Comparison of ENCODE assay signal across 1 cellular context in the genomic region with DNA sequence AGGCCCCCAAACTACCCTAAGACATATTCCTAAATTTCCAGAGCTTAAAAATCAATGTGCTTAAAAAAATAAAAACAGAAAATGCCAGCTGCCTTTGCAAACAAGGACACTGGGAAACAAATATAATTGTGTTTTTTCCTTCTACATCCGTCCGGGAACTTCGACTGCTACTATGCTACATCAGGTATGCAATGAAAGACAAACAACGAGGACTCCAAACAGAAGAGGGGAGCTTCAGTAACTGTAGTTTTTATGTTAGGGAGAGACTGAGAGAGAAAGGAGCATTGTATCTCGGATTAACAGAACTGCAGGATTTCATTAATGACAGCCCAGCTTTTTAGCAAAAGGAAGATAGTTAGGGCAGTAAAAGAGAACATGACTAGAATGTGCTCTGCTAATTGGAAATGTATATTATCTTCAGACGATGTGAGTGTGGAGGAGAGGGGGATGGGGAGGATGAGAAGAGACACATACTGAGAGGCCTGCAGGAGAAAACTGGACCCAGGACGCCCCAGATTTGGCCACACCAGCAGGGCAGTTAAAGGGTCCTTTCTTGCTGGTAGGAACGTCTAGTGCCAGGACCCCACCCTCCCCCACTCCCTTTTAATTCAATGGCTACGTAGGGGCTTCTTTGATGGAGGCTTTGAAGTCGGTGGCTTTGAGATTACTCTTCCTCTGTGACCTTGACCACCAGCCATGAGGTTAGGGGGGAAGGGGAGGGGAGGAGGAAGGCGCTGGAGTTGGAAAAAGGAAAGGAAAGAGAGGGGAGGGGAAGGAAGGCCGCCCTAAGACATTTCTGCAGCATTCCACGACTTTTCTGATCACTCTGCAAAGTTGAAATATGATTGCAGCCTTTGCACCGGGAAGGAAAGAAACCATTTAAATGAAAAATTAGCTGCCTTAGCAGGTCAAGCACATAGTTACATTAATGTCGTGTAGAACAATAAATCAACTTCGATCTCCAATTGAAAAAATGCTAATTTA.
TF ChIP-seq lines count a peak whose summit lies in the region.

No MANE protein-coding gene starts in this region.

TF ChIP-seq in SK-N-SH treated with all-trans-retinoic acid at 6 μM for 48 hours, 23 proteins besides CTCF, POLR2A, EP300 and RAD21 (continued from another document):
- TF ChIP-seq, protein P1, sequence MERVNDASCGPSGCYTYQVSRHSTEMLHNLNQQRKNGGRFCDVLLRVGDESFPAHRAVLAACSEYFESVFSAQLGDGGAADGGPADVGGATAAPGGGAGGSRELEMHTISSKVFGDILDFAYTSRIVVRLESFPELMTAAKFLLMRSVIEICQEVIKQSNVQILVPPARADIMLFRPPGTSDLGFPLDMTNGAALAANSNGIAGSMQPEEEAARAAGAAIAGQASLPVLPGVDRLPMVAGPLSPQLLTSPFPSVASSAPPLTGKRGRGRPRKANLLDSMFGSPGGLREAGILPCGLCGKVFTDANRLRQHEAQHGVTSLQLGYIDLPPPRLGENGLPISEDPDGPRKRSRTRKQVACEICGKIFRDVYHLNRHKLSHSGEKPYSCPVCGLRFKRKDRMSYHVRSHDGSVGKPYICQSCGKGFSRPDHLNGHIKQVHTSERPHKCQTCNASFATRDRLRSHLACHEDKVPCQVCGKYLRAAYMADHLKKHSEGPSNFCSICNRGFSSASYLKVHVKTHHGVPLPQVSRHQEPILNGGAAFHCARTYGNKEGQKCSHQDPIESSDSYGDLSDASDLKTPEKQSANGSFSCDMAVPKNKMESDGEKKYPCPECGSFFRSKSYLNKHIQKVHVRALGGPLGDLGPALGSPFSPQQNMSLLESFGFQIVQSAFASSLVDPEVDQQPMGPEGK (CRISPR knock-in tag; IDR thresholded peaks at IDR 0.05; ENCODE audit: borderline replicate concordance): no peak
